In the genomic region with DNA sequence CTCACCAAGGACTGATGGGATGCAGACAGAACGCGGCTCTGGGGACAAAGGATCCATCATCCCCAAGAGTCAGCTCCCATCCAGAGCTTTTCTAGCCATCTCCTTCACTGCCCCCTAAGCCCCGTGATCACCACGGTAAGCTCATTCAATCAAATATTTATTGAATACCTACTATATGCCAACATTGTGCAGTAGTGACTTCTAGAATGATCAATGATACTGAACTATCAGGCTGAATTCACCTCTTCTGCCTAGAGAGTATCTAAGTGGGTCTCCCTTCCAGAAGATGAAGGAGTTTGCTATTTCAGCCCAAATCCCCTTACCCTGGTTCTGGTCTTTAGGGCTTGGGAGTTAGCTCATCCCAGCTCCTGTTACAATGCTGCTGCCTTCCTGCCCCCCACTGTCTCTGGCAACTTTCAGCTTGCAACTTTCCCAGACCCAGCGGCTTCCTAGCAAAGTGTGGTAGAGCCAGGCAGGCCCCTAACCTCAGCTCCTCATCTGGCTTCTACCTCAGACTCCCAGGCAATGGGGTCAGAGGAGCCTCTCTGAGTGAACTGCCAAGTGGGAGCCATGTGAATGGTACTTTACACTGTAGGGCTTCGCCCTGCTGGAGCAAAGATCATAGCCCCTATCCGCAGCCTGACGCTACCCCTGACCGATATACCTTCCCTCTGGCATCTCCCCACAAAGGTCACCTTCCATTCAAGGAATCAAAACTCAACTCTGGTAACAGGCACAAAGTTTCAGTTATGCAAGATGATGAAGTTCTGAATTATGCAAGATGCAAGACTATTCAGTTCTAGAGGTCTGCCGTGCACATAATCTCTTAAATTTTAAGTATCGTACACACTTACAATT, we compare ENCODE assay signal across 14 cellular contexts. TPM values are rescaled to one million over a fixed set of nuclear protein-coding genes. Genes with fewer than 3 reads are reported as not detected.
DNase-seq lines count a peak whose midpoint lies in the region; ATAC-seq, FAIRE-seq and TF ChIP-seq lines count a peak whose summit lies in the region.
"Had no signal": no experiment of that assay in that cellular context is flagged by ENCODE, and none has a peak within 500 bp of the region (broad histone marks: within the 10 kb centered on the region; RNA-seq: fewer than 3 reads in every experiment).

No MANE protein-coding gene starts in this region.

- CTCF ChIA-PET in GM12878 (lab: Yijun Ruan, JAX): interaction anchor here (0.7 to 4.4 kb wide), 46 partner anchors 9 to 648 kb away, joined by 3 to 76 read pairs (median 6); a partner anchor contains a TSS

- no peak for TF ChIP-seq CTCF in DND-41 (IDR thresholded peaks at IDR 0.05; ENCODE audit: borderline replicate concordance, extremely low read depth, low read length, poor library complexity, severe bottlenecking)
- TF ChIP-seq CTCF in KMS-11 (conservative IDR thresholded peaks at IDR 0.05; ENCODE audit: low read depth, low read length): 0 out of 2 replicates have a peak, but pooled peaks have one; percentile 34
- TF ChIP-seq CTCF in GM12878 (IDR thresholded peaks at IDR 0.05 in 2 of 3, conservative IDR thresholded peaks at IDR 0.05 in 1 of 3; ENCODE audit: control insufficient read depth in 2 of 3, extremely low read depth in 1 of 3, insufficient read depth in 1 of 3, low read depth in 3 of 3, low read length in 3 of 3): no peak
- TF ChIP-seq CTCF in osteoblast (IDR thresholded peaks at IDR 0.05; ENCODE audit: extremely low read depth, low read depth, low read length): no peak

- no peak overlapping the region for H3K27ac ChIP-seq in DND-41 (ENCODE audit: low read length)
- H3K27ac ChIP-seq in KMS-11: no peak overlapping the region
- H3K27ac ChIP-seq in GM12878 (ENCODE audit: control insufficient read depth, insufficient read depth): no peak overlapping the region
- H3K27ac ChIP-seq in osteoblast (ENCODE audit: low read depth, low read length): no peak overlapping the region
- H3K27ac ChIP-seq: parathyroid adenoma, right lobe of liver, tibial artery had no signal

- TF ChIP-seq EP300 in GM12878 (IDR thresholded peaks at IDR 0.05; ENCODE audit: borderline replicate concordance in 1 of 2, control insufficient read depth in 1 of 2, low read depth in 2 of 2, low read length in 2 of 2): no peak

- SMC1A ChIA-PET in GM12878 (lab: Charles Lee; ENCODE audit: uncharacterized antibody, unreplicated experiment): interaction anchor here (1.0 to 3.0 kb wide), 13 partner anchors 10 to 562 kb away, joined by 3 to 32 read pairs (median 6); a partner anchor contains a TSS

- no peak overlapping the region for H3K9ac ChIP-seq in DND-41 (ENCODE audit: low read depth, low read length)
- no peak overlapping the region for H3K9ac ChIP-seq in KMS-11
- H3K9ac ChIP-seq in GM12878 (ENCODE audit: control insufficient read depth, insufficient read depth, low read length): no peak overlapping the region
- H3K9ac ChIP-seq: parathyroid adenoma had no signal

- RAD21 ChIA-PET in GM12878 (lab: Charles Lee; ENCODE audit: unreplicated experiment): interaction anchor here (0.6 to 2.9 kb wide), 17 partner anchors 12 to 560 kb away, joined by 3 to 15 read pairs (median 3); a partner anchor contains a TSS

- H3K4me1 ChIP-seq in DND-41 (ENCODE audit: insufficient read depth, low read length) (no peaks in the 10 kb centered on the region), KMS-11 (ENCODE audit: low read depth, poor library complexity, severe bottlenecking) (no peaks in the 10 kb centered on the region), GM12878 (ENCODE audit: control insufficient read depth, insufficient read depth, low read length) (no peaks in the 10 kb centered on the region), osteoblast (ENCODE audit: insufficient read depth, low read length) (no peaks in the 10 kb centered on the region)
- H3K4me1 ChIP-seq: BE2C, parathyroid adenoma, right lobe of liver, tibial artery had no signal

- H3K4me2 ChIP-seq in DND-41 (ENCODE audit: insufficient read depth, low read length): no peak overlapping the region
- H3K4me2 ChIP-seq in KMS-11: no peak overlapping the region
- no peak overlapping the region for H3K4me2 ChIP-seq in GM12878 (ENCODE audit: control insufficient read depth, insufficient read depth)
- no peak overlapping the region for H3K4me2 ChIP-seq in osteoblast (ENCODE audit: insufficient read depth, low read length)

- in situ Hi-C loops in GM12878 (cut with MboI) (no loop called here), G401 (cut with HindIII; ENCODE audit: low sequenced_read_pairs) (no loop called here)

- H3K36me3 ChIP-seq in DND-41 (ENCODE audit: insufficient read depth, low read length) (peaks cover 29% of the 10 kb centered on the region), KMS-11 (ENCODE audit: insufficient read depth) (no peaks in the 10 kb centered on the region), GM12878 (ENCODE audit: control insufficient read depth in 2 of 2, insufficient read depth in 2 of 2, low read length in 1 of 2) (peaks cover 12% of the 10 kb centered on the region in 2 experiments), osteoblast (ENCODE audit: insufficient read depth, low read length) (peaks cover 34% of the 10 kb centered on the region)

- H3K27me3 ChIP-seq in DND-41 (ENCODE audit: insufficient read depth, low read length, poor library complexity) (no peaks in the 10 kb centered on the region), KMS-11 (ENCODE audit: insufficient read depth, low read depth) (no peaks in the 10 kb centered on the region), GM12878 (replicated peaks in 1 of 2; ENCODE audit: control insufficient read depth in 2 of 2, insufficient read depth in 2 of 2, low read length in 1 of 2) (no peaks in the 10 kb centered on the region), osteoblast (ENCODE audit: insufficient read depth, low read length) (no peaks in the 10 kb centered on the region)
- H3K27me3 ChIP-seq: BE2C, right lobe of liver, tibial artery had no signal

- no peak overlapping the region for H3K4me3 ChIP-seq in DND-41 (ENCODE audit: low read depth in 1 of 2, low read length in 2 of 2)
- H3K4me3 ChIP-seq in KMS-11 (IDR thresholded peaks at IDR 0.05; ENCODE audit: insufficient read depth, low read depth, low read length): no peak overlapping the region
- H3K4me3 ChIP-seq in GM12878: no peak overlapping the region
- H3K4me3 ChIP-seq in osteoblast (ENCODE audit: insufficient read depth, low read length): no peak overlapping the region
- H3K4me3 ChIP-seq: lung, right lobe of liver, tibial artery had no signal

- H4K20me1 ChIP-seq in DND-41 (ENCODE audit: insufficient read depth, low read length) (peaks cover 15% of the 10 kb centered on the region; the same call in 1 of the 2 replicates), KMS-11 (ENCODE audit: insufficient read depth) (no peaks in the 10 kb centered on the region), GM12878 (ENCODE audit: control insufficient read depth, insufficient read depth) (no peaks in the 10 kb centered on the region), osteoblast (ENCODE audit: insufficient read depth, low read length) (peaks cover 4% of the 10 kb centered on the region)

- H2AFZ ChIP-seq in DND-41 (ENCODE audit: low read depth, low read length): no peak overlapping the region
- H2AFZ ChIP-seq in KMS-11 (ENCODE audit: low read depth): no peak overlapping the region
- H2AFZ ChIP-seq in GM12878 (ENCODE audit: control insufficient read depth, low read depth, low read length): no peak overlapping the region
- no peak overlapping the region for H2AFZ ChIP-seq in osteoblast (ENCODE audit: low read length)
- H2AFZ ChIP-seq: parathyroid adenoma had no signal

- H3K79me2 ChIP-seq in DND-41 (ENCODE audit: insufficient read depth, low read length) (no peaks in the 10 kb centered on the region), KMS-11 (ENCODE audit: insufficient read depth, low read depth) (no peaks in the 10 kb centered on the region), GM12878 (ENCODE audit: control insufficient read depth, insufficient read depth, low read length) (no peaks in the 10 kb centered on the region), osteoblast (ENCODE audit: insufficient read depth, low read length) (no peaks in the 10 kb centered on the region)
- H3K79me2 ChIP-seq: parathyroid adenoma had no signal

- WGBS in GM12878 (ENCODE audit: insufficient coverage, insufficient replicate concordance, low lambda C conversion rate, missing lambda C conversion rate): 61% methylated on average over 11 of the region's 11 CpGs

- no peak for FAIRE-seq in GM12878 (lab: Jason Lieb, UNC)

- TF ChIP-seq POLR2A in GM12878 (IDR thresholded peaks at IDR 0.05; ENCODE audit: low read depth, low read length): no peak

- H3K9me3 ChIP-seq in DND-41 (ENCODE audit: insufficient read depth, low read length, severe bottlenecking): no peaks in the 10 kb centered on the region
- no peaks in the 10 kb centered on the region for H3K9me3 ChIP-seq in GM12878 (replicated peaks; ENCODE audit: control insufficient read depth, insufficient read depth, low read length)
- no peaks in the 10 kb centered on the region for H3K9me3 ChIP-seq in osteoblast (ENCODE audit: low read depth, low read length)
- H3K9me3 ChIP-seq: BE2C, right lobe of liver, tibial artery had no signal

- POLR2A ChIA-PET in GM12878 (lab: Charles Lee): interaction anchor here (1.5 to 1.7 kb wide), 3 partner anchors 11 to 21 kb away, joined by 3 to 8 read pairs (median 4); a partner anchor contains a TSS

- BruUV-seq in GM12878 (replicated peaks; lab: Mats Ljungman, UMichigan): no TSS peak

- intact Hi-C loops in GM12878 (cut with micrococcal nuclease; ENCODE audit: unreplicated experiment): loop anchor here (1.0 to 10.0 kb wide), 4 partner anchors 44 to 439 kb away; a partner anchor contains a TSS

- DNase-seq in DND-41: no peak
- no peak for DNase-seq in GM12878 (ENCODE audit: low read depth, low spot score)
- DNase-seq in osteoblast (ENCODE audit: insufficient read length, low spot score, missing footprints): peak; percentile 68
- no peak for DNase-seq in G401 (ENCODE audit: low spot score)
- DNase-seq: DMS 273 treated with DMSO at 0.1 percent for 48 hours, NCI-H187 treated with DMSO at 0.1 percent for 48 hours had no signal

- no peak for TF ChIP-seq RAD21 in GM12878 (IDR thresholded peaks at IDR 0.05; ENCODE audit: insufficient read depth, low read depth, low read length)

- ATAC-seq in DND-41 (ENCODE audit: insufficient read depth, low read depth) (0 out of 3 replicates have a peak, but pooled peaks have one; percentile 2), GM12878 (peak; percentile 18), HG03457 (IDR thresholded peaks at IDR 0.05; ENCODE audit: unreplicated experiment) (no peak), GM18861 (IDR thresholded peaks at IDR 0.05; ENCODE audit: unreplicated experiment) (no peak)

RNA-seq across cellular contexts. Expression of a gene that starts 20.9 kb away (rescaled TPM):
- 6.8 and 6.9 TPM in 2 replicates for total RNA-seq in GM12878 (2013; cell fraction: nucleolus; rRNA removed)
- total RNA-seq in GM12878 (2014; rRNA removed) (11.7 and 16.7 TPM in 2 replicates), GM12878 (2014; rRNA removed; fragmentation: Illumina TruSeq; extraction: Trizol) (6.9 and 7.1 TPM in 2 replicates), GM12878 (2021) (13.2 and 13.8 TPM in 2 replicates), osteoblast (6.9 and 7.7 TPM in 2 replicates)
- polyA plus RNA-seq in GM12878 (2011; ENCODE audit: low read depth): 4.5 TPM
- polyA plus RNA-seq in GM12878 (2011; rRNA removed) (3.8 and 6.6 TPM in 2 replicates), GM12878 (2014; fragmentation: Illumina TruSeq; extraction: Trizol) (4.6 and 8.4 TPM in 2 replicates), GM12878 (2014; fragmentation: Nextera tagmentation; extraction: Ambion mirVana) (1 to 10 TPM; 3.1 to 6.2 TPM), GM12878 (2014; rRNA removed) (17.4 and 18.4 TPM in 2 replicates), GM12878 (2016; fragmentation: Nextera tagmentation; extraction: Ambion mirVana) (10 to 100 TPM; 22.5 to 23.9 TPM)
- polyA plus RNA-seq in GM12878 (2011; cell fraction: cytosol; rRNA removed): 15.3 and 18.0 TPM in 2 replicates
- polyA plus RNA-seq in GM12878 (2011; cell fraction: nucleus; rRNA removed): 10.2 and 12.0 TPM in 2 replicates
- polyA plus RNA-seq in GM12878 (2012): 10.5 and 12.2 TPM in 2 replicates
- polyA minus RNA-seq in GM12878 (2011; rRNA and poly(A)+ RNA removed): 5.7 and 11.4 TPM in 2 replicates
- polyA minus RNA-seq in GM12878 (2011; cell fraction: cytosol; rRNA and poly(A)+ RNA removed): 5.7 and 6.1 TPM in 2 replicates
- 2.7 and 3.1 TPM in 2 replicates for polyA minus RNA-seq in GM12878 (2011; cell fraction: nucleus; rRNA and poly(A)+ RNA removed)
- 17.7 and 23.1 TPM in 2 replicates for total RNA-seq in G401 (2014; rRNA removed; shearing (Covaris generic))

RNA-seq across cellular contexts. Expression of a gene that starts 21.2 kb away (rescaled TPM):
- 3.4 and 5.6 TPM in 2 replicates for total RNA-seq in GM12878 (2013; cell fraction: nucleolus; rRNA removed)
- total RNA-seq in GM12878 (2014; rRNA removed) (17.1 and 26.5 TPM in 2 replicates), GM12878 (2014; rRNA removed; fragmentation: Illumina TruSeq; extraction: Trizol) (8.5 and 10.3 TPM in 2 replicates), GM12878 (2021) (15.9 and 18.1 TPM in 2 replicates), osteoblast (3.2 and 4.3 TPM in 2 replicates)
- 0.87 TPM for polyA plus RNA-seq in GM12878 (2011; ENCODE audit: low read depth)
- polyA plus RNA-seq in GM12878 (2011; rRNA removed) (1.7 and 2.6 TPM in 2 replicates), GM12878 (2014; fragmentation: Illumina TruSeq; extraction: Trizol) (3.8 and 8.3 TPM in 2 replicates), GM12878 (2014; fragmentation: Nextera tagmentation; extraction: Ambion mirVana) (1 to 10 TPM in 1 of 2 experiments, under 1 TPM in 1; 0.93 to 1.8 TPM), GM12878 (2014; rRNA removed) (43.9 and 45.9 TPM in 2 replicates), GM12878 (2016; fragmentation: Nextera tagmentation; extraction: Ambion mirVana) (1 to 10 TPM; 5.6 to 8.1 TPM)
- 2.3 and 4.7 TPM in 2 replicates for polyA plus RNA-seq in GM12878 (2011; cell fraction: cytosol; rRNA removed)
- polyA plus RNA-seq in GM12878 (2011; cell fraction: nucleus; rRNA removed): 36.5 and 40.7 TPM in 2 replicates
- 7.7 and 10.3 TPM in 2 replicates for polyA plus RNA-seq in GM12878 (2012)
- 0.80 and 1.3 TPM in 2 replicates for polyA minus RNA-seq in GM12878 (2011; rRNA and poly(A)+ RNA removed)
- not detected in 2 replicates for polyA minus RNA-seq in GM12878 (2011; cell fraction: cytosol; rRNA and poly(A)+ RNA removed)
- 0.48 and 1.9 TPM in 2 replicates for polyA minus RNA-seq in GM12878 (2011; cell fraction: nucleus; rRNA and poly(A)+ RNA removed)
- 2.2 TPM in 1 of 2 replicates, not detected in the other for total RNA-seq in G401 (2014; rRNA removed; shearing (Covaris generic))

Comparison
In these comparisons a context has a peak if more than half of its experiments do, and no peak if none do; other contexts are left out.
1. ATAC-seq: peak in DND-41 (single experiment) and GM12878 (single experiment); none in HG03457 (single experiment) and GM18861 (single experiment).